Comparison of ENCODE assay signal across 8 cellular contexts in genomic region chr17:2511138-2511461, GRCh38. TPM values are rescaled to one million over a fixed set of nuclear protein-coding genes. Genes with fewer than 3 reads are reported as not detected.
DNase-seq lines count a peak whose midpoint lies in the region; ATAC-seq and TF ChIP-seq lines count a peak whose summit lies in the region.

No MANE protein-coding gene starts in this region.

- H3K4me1 ChIP-seq in BLaER1 treated with 17β-estradiol and CSF1 and Interleukin-3, amounts not matched to agents 10 nM and 100 nM, result peaks cover 20 to 32% (median 27%) of the 10 kb centered on the region in 10 experiments
- H3K4me1 ChIP-seq in NT2/D1 (ENCODE audit: insufficient read depth, insufficient read length) (peaks cover 4% of the 10 kb centered on the region), esophagus (ENCODE audit: control insufficient read depth in 2 of 2, insufficient read depth in 2 of 2, low read length in 1 of 2) (peaks cover 0 to 3% of the 10 kb centered on the region in 2 donors)

- peak overlapping the region; percentile 83 to 100 (median 91) for H3K4me2 ChIP-seq in BLaER1 treated with 17β-estradiol and CSF1 and Interleukin-3, amounts not matched to agents 10 nM and 100 nM

- H3K27me3 ChIP-seq in BLaER1 treated with 17β-estradiol and CSF1 and Interleukin-3, amounts not matched to agents 10 nM and 100 nM, result no peaks in the 10 kb centered on the region
- H3K27me3 ChIP-seq in NT2/D1 (ENCODE audit: insufficient read depth, insufficient read length), result no peaks in the 10 kb centered on the region
- no peaks in the 10 kb centered on the region for H3K27me3 ChIP-seq in esophagus (ENCODE audit: control insufficient read depth in 1 of 2, insufficient read depth in 2 of 2, low read length in 2 of 2)

- 0 to 1% methylated on average over 5 of the region's 5 CpGs for WGBS in esophagus, 2 donors

- TF ChIP-seq CTCF in omental fat pad (IDR thresholded peaks at IDR 0.05), result no peak
- no peak for TF ChIP-seq CTCF in GM20000 (IDR thresholded peaks at IDR 0.05; ENCODE audit: extremely low read depth, missing control alignments)

- ATAC-seq in omental fat pad (ENCODE audit: low FRiP score) (peak; percentile 6), GM19395 (IDR thresholded peaks at IDR 0.05; ENCODE audit: unreplicated experiment) (no peak)

- peaks cover 0 to 16% (median 0%) of the 10 kb centered on the region in 11 experiments; a peak in 4 of 22 replicates for H4K20me1 ChIP-seq in BLaER1 treated with 17β-estradiol and CSF1 and Interleukin-3, amounts not matched to agents 10 nM and 100 nM

- peak overlapping the region; percentile 62 to 83 (median 75) for H3K4me3 ChIP-seq in BLaER1 treated with 17β-estradiol and CSF1 and Interleukin-3, amounts not matched to agents 10 nM and 100 nM
- peak overlapping the region; percentile 95 for H3K4me3 ChIP-seq in NT2/D1 (ENCODE audit: insufficient read length, low read depth)
- peak overlapping the region; percentile 68 to 91 for H3K4me3 ChIP-seq in esophagus (ENCODE audit: low read depth in 1 of 2, low read length in 2 of 2)

- peak overlapping the region; percentile 88 to 96 (median 93) for H3K9ac ChIP-seq in BLaER1 treated with 17β-estradiol and CSF1 and Interleukin-3, amounts not matched to agents 10 nM and 100 nM
- H3K9ac ChIP-seq in NT2/D1 (ENCODE audit: insufficient read length, low read depth), result peak overlapping the region; percentile 95

- H3K36me3 ChIP-seq in BLaER1 treated with 17β-estradiol and CSF1 and Interleukin-3, amounts not matched to agents 10 nM and 100 nM, result peaks cover 0 to 28% (median 22%) of the 10 kb centered on the region in 11 experiments; a peak in 18 of 22 replicates
- H3K36me3 ChIP-seq in NT2/D1 (ENCODE audit: insufficient read depth, insufficient read length, low read length) (peaks cover 15% of the 10 kb centered on the region), esophagus (ENCODE audit: control insufficient read depth in 2 of 2, insufficient read depth in 2 of 2, low read length in 1 of 2) (no peaks in the 10 kb centered on the region)

- DNase-seq in NT2/D1 (ENCODE audit: low read depth, low spot score), result no peak
- DNase-seq in omental fat pad (ENCODE audit: low spot score), result no peak
- no peak for DNase-seq in GM20000 (ENCODE audit: low spot score)
- DNase-seq in NCI-H526 treated with DMSO at 0.1 percent for 48 hours (lab: John Stamatoyannopoulos, UW), result no peak
- no peak for DNase-seq in cerebellar cortex (ENCODE audit: low spot score)

- H3K27ac ChIP-seq in BLaER1 treated with 17β-estradiol and CSF1 and Interleukin-3, amounts not matched to agents 10 nM and 100 nM, result peak overlapping the region; percentile 80 to 96 (median 94)
- peak overlapping the region; percentile 96 to 97 for H3K27ac ChIP-seq in esophagus (ENCODE audit: low read depth in 2 of 2, low read length in 1 of 2)

- H3K9me3 ChIP-seq in BLaER1 treated with 17β-estradiol and CSF1 and Interleukin-3, amounts not matched to agents 10 nM and 100 nM (replicated peaks in 1 of 11), result peaks cover 0 to 26% (median 22%) of the 10 kb centered on the region in 11 experiments; a peak in 18 of 22 replicates
- H3K9me3 ChIP-seq in NT2/D1 (ENCODE audit: insufficient read depth, low read length), result peaks cover 14% of the 10 kb centered on the region
- no peaks in the 10 kb centered on the region for H3K9me3 ChIP-seq in esophagus (ENCODE audit: control insufficient read depth in 2 of 2, insufficient read depth in 1 of 2, low read depth in 1 of 2, low read length in 1 of 2)

RNA-seq across cellular contexts. Expression of gene METTL16, which starts 0.6 kb away (rescaled TPM):
- polyA plus RNA-seq in esophagus, result 10 to 100 TPM in 1 of 2 donors, 1 to 10 TPM in 1; 10.0 to 15.1 TPM
- total RNA-seq in omental fat pad, result 10 to 100 TPM; 12.6 to 45.1 (median 19.1) TPM
